ENCODE assay signal across 8 cellular contexts in the genomic region with DNA sequence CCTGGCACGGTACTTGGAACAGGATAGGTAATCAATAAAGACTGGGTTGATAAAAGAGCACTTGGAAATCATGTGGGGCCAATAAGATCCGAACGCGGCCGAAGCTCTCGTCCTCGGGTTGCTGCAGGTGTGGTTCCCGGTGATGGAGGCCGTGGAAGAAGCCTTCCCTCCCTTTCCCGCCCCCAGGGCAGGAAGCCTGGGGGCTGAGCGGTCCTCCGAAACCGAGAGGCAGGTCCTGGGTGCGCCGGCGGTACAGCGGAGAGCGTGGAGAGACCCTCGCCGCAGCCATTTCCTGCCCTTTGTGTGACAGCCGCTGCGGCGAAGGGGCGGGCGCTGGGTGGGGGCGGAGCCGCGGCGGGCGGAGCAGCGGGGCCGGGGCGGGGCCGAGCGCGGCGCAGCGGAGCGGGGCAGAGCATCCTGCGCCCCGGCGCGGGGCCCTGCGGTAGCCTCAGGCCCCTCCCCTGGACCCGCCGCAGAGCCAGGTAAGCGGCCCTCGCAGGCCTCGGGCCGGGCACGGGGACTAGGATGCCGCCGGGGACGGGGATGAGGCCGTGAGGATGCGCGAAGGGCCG. TPM values are rescaled to one million over a fixed set of nuclear protein-coding genes. Genes with fewer than 3 reads are reported as not detected.
DNase-seq lines count a peak whose midpoint lies in the region; ATAC-seq and TF ChIP-seq lines count a peak whose summit lies in the region.

CYFIP2 (plus strand) TSS at position 410 of the 572 bp plus-strand sequence. CDS start 19,239 bp downstream, outside the sequence.

- no peaks in the 10 kb centered on the region for H3K36me3 ChIP-seq in lower lobe of right lung

- in situ Hi-C loops in ACHN (cut with HindIII; ENCODE audit: low pct_ligation_motif_present, low pct_unique_long_range_greater_than_20kb, low sequenced_read_pairs) = no loop called here

- intact Hi-C loops in dendritic cell treated with granulocyte-macrophage colony-stimulating factor and Interleukin-4, amounts not matched to agents 40 ng/mL and 50 ng/mL, for 4 days (cut with micrococcal nuclease) = no loop called here
- intact Hi-C loops in lower lobe of right lung (cut with DNase I) = no loop called here

- POLR2A ChIA-PET in activated CD4-positive, alpha-beta T cell treated with anti-CD3 and anti-CD28 coated beads, Interleukin-2, amount 10 ng/mL, durations not matched to agents 7 days and 5 days (lab: Charles Lee) = interaction anchor here (0.7 kb wide), 1 partner anchor 47 kb away, joined by 3 read pairs; no protein-coding TSS in a partner anchor

- H3K9me3 Mint-ChIP-seq in activated CD4-positive, alpha-beta T cell treated with anti-CD3 and anti-CD28 coated beads, Interleukin-2, amount 10 ng/mL, durations not matched to agents 7 days and 5 days = no peaks in the 10 kb centered on the region
- no peaks in the 10 kb centered on the region for H3K9me3 Mint-ChIP-seq in dendritic cell treated with granulocyte-macrophage colony-stimulating factor and Interleukin-4, amounts not matched to agents 40 ng/mL and 50 ng/mL, for 4 days

- TF ChIP-seq CTCF in lower lobe of right lung (IDR thresholded peaks at IDR 0.05) = no peak

- CTCF ChIA-PET in activated CD4-positive, alpha-beta T cell treated with anti-CD3 and anti-CD28 coated beads, Interleukin-2, amount 10 ng/mL, durations not matched to agents 7 days and 5 days (lab: Charles Lee) = interaction anchor here (0.8 to 3.9 kb wide), 2 partner anchors 13 to 117 kb away, joined by 3 to 24 read pairs; no protein-coding TSS in a partner anchor

- H3K4me3 Mint-ChIP-seq in activated CD4-positive, alpha-beta T cell treated with anti-CD3 and anti-CD28 coated beads, Interleukin-2, amount 10 ng/mL, durations not matched to agents 7 days and 5 days = peak within 1 kb of the TSS; percentile 97
- peak within 1 kb of the TSS; percentile 92 for H3K4me3 Mint-ChIP-seq in dendritic cell treated with granulocyte-macrophage colony-stimulating factor and Interleukin-4, amounts not matched to agents 40 ng/mL and 50 ng/mL, for 4 days

- peaks cover 51% of the 10 kb centered on the region for H3K36me3 Mint-ChIP-seq in activated CD4-positive, alpha-beta T cell treated with anti-CD3 and anti-CD28 coated beads, Interleukin-2, amount 10 ng/mL, durations not matched to agents 7 days and 5 days (ENCODE audit: low read depth)
- peaks cover 6% of the 10 kb centered on the region for H3K36me3 Mint-ChIP-seq in dendritic cell treated with granulocyte-macrophage colony-stimulating factor and Interleukin-4, amounts not matched to agents 40 ng/mL and 50 ng/mL, for 4 days (ENCODE audit: low read depth)

- TF ChIP-seq POLR2A in GM18526 (IDR thresholded peaks at IDR 0.05; ENCODE audit: extremely low read depth, insufficient read length) = peak; percentile 67

- ATAC-seq in HG03039 (IDR thresholded peaks at IDR 0.05; ENCODE audit: unreplicated experiment) (peak; percentile 85), lower lobe of right lung (peak; percentile 91)

- peak within 1 kb of the TSS; percentile 98 for H3K27ac Mint-ChIP-seq in activated CD4-positive, alpha-beta T cell treated with anti-CD3 and anti-CD28 coated beads, Interleukin-2, amount 10 ng/mL, durations not matched to agents 7 days and 5 days
- H3K27ac Mint-ChIP-seq in dendritic cell treated with granulocyte-macrophage colony-stimulating factor and Interleukin-4, amounts not matched to agents 40 ng/mL and 50 ng/mL, for 4 days = peak within 1 kb of the TSS; percentile 81

- peak within 1 kb of the TSS; percentile 68 for H3K4me3 ChIP-seq in lower lobe of right lung

- peak within 1 kb of the TSS; percentile 82 for H3K27ac ChIP-seq in lower lobe of right lung

- H3K4me1 ChIP-seq in lower lobe of right lung = peaks cover 47% of the 10 kb centered on the region

- H3K4me1 Mint-ChIP-seq in activated CD4-positive, alpha-beta T cell treated with anti-CD3 and anti-CD28 coated beads, Interleukin-2, amount 10 ng/mL, durations not matched to agents 7 days and 5 days = peaks cover 71% of the 10 kb centered on the region
- H3K4me1 Mint-ChIP-seq in dendritic cell treated with granulocyte-macrophage colony-stimulating factor and Interleukin-4, amounts not matched to agents 40 ng/mL and 50 ng/mL, for 4 days (ENCODE audit: low read depth) = peaks cover 43% of the 10 kb centered on the region

- DNase-seq in ACHN (peak; percentile 59), NCI-H2196 treated with DMSO at 0.1 percent for 48 hours (lab: John Stamatoyannopoulos, UW; ENCODE audit: unreplicated experiment) (peak; percentile 56), lower lobe of right lung (peak; percentile 83)
- DNase-seq in activated CD4-positive, alpha-beta T cell treated with anti-CD3 and anti-CD28 coated beads, Interleukin-2, amount 10 ng/mL, durations not matched to agents 7 days and 5 days = peak; percentile 90
- peak; percentile 63 to 82 (median 72) for DNase-seq in stimulated activated CD4-positive, alpha-beta T cell treated with anti-CD3 and anti-CD28 coated beads, TNF-alpha, amount 100 ng/mL, for 24 hours (ENCODE audit: low read depth in 3 of 3)

- no peaks in the 10 kb centered on the region for H3K9me3 ChIP-seq in lower lobe of right lung

- H3K27me3 Mint-ChIP-seq in activated CD4-positive, alpha-beta T cell treated with anti-CD3 and anti-CD28 coated beads, Interleukin-2, amount 10 ng/mL, durations not matched to agents 7 days and 5 days = no peaks in the 10 kb centered on the region
- peaks cover 16% of the 10 kb centered on the region for H3K27me3 Mint-ChIP-seq in dendritic cell treated with granulocyte-macrophage colony-stimulating factor and Interleukin-4, amounts not matched to agents 40 ng/mL and 50 ng/mL, for 4 days

- no peaks in the 10 kb centered on the region for H3K27me3 ChIP-seq in lower lobe of right lung (ENCODE audit: low read depth)

RNA-seq across cellular contexts. Expression of gene CYFIP2, which starts in this region (rescaled TPM):
- total RNA-seq in activated CD4-positive, alpha-beta T cell treated with anti-CD3 and anti-CD28 coated beads, Interleukin-2, amount 10 ng/mL, durations not matched to agents 7 days and 5 days = 100 to 1,000 TPM; 452 to 606 TPM
- 36.6 TPM for total RNA-seq in lower lobe of right lung

Comparison
In these comparisons a context has a peak if more than half of its experiments do, and no peak if none do; other contexts are left out.
1. Peak in every context shown above with its lines: DNase-seq, ATAC-seq, H3K4me3 ChIP-seq and H3K27ac ChIP-seq.
2. RNA of gene CYFIP2 (total RNA-seq): 452 to 606 TPM in activated CD4-positive, alpha-beta T cell treated with anti-CD3 and anti-CD28 coated beads, Interleukin-2, amount 10 ng/mL, durations not matched to agents 7 days and 5 days; 36.6 TPM in lower lobe of right lung (single experiment); every median in the first group is over 10 times any median in the second.